In the genomic region with DNA sequence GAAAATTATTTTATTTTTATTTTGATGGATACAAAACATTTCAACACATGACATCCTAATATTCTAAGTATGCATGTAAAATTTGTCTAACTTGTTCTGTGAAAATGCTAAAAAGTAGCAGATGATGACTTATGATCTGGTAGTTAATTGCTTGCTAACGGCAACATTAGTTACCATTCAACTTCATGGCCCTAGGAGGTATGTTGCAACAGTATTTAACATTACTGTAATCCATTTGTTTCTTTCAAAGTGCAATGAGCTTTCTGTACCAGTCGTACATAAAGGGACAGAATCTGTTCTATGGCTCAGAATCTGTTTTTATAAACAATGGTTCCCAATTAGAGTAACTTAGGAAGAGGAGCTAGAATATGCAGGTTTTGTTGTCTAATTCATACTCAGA, we compare ENCODE assay signal across 27 cellular contexts.
"Had no signal": no experiment of that assay in that cellular context is flagged by ENCODE, and none has a peak within 500 bp of the region (broad histone marks: within the 10 kb centered on the region; RNA-seq: fewer than 3 reads in every experiment).

No MANE protein-coding gene starts in this region.

- H3K4me3 ChIP-seq: left ventricle myocardium inferior, lung, neural progenitor cell, ovary, sigmoid colon, spleen, thyroid gland, transverse colon, upper lobe of left lung, vagina had no signal

- H3K9me3 ChIP-seq: left ventricle myocardium inferior, neutrophil, ovary, sigmoid colon, spleen, thyroid gland, transverse colon, upper lobe of left lung, vagina had no signal

- H3K4me1 ChIP-seq: left ventricle myocardium inferior, neural progenitor cell, sigmoid colon, spleen, thyroid gland, transverse colon, upper lobe of left lung, vagina had no signal

- H2AFZ ChIP-seq: neural progenitor cell had no signal

- H3K9ac ChIP-seq: neural progenitor cell had no signal

- H3K27me3 ChIP-seq: neural progenitor cell, neutrophil, ovary, sigmoid colon, spleen, thyroid gland, transverse colon, upper lobe of left lung, vagina had no signal

- ATAC-seq: natural killer cell; right cardiac atrium; stimulated activated effector memory CD8-positive, alpha-beta T cell treated with anti-CD3 and anti-CD28 coated beads, Interleukin-12 subunit alpha, Interleukin-12 subunit beta, amount 100 ng/mL, for 72 hours; stimulated activated naive CD8-positive, alpha-beta T cell treated with anti-CD3 and anti-CD28 coated beads, Interleukin-15, amount 100 ng/mL, for 72 hours had no signal

- H3K4me2 ChIP-seq: neural progenitor cell had no signal

- H3K36me3 ChIP-seq: left ventricle myocardium inferior, neural progenitor cell, neutrophil, ovary, sigmoid colon, spleen, thyroid gland, transverse colon, upper lobe of left lung, vagina had no signal

- H3K27ac ChIP-seq: left ventricle myocardium inferior, neural progenitor cell, neutrophil, ovary, sigmoid colon, spleen, thyroid gland, transverse colon, upper lobe of left lung, vagina had no signal

- DNase-seq: hypothalamus; immature natural killer cell; kidney; left ventricle myocardium inferior; mesendoderm; naive B cell; natural killer cell; nephron progenitor cell; occipital lobe; ovary; retina; right cardiac atrium; sigmoid colon; small intestine; spleen; stimulated activated CD4-positive, alpha-beta T cell treated with anti-CD3 and anti-CD28 coated beads, Interleukin-4, amount 100 ng/mL, for 24 hours; stimulated activated naive CD4-positive, alpha-beta T cell treated with Interleukin-2 at 50 U/mL for 16 hours; stimulated activated naive CD8-positive, alpha-beta T cell treated with anti-CD3 and anti-CD28 coated beads, Interleukin-15, amount 100 ng/mL, for 72 hours; substantia nigra; thyroid gland; transverse colon; upper lobe of left lung had no signal
